Comparison of ENCODE assay signal across 11 cellular contexts in genomic region chr12:108833757-108834472, GRCh38. TPM values are rescaled to one million over a fixed set of nuclear protein-coding genes. Genes with fewer than 3 reads are reported as not detected.
DNase-seq lines count a peak whose midpoint lies in the region; ATAC-seq and TF ChIP-seq lines count a peak whose summit lies in the region.
"Had no signal": no experiment of that assay in that cellular context is flagged by ENCODE, and none has a peak within 500 bp of the region (broad histone marks: within the 10 kb centered on the region; RNA-seq: fewer than 3 reads in every experiment).

No MANE protein-coding gene starts in this region.

- H3K9ac ChIP-seq in mesenchymal stem cell (ENCODE audit: low read length): peak overlapping the region; percentile 87

- H2AFZ ChIP-seq in PC-9 (no peak overlapping the region), mesenchymal stem cell (ENCODE audit: low read depth, low read length) (no peak overlapping the region)

- H3K4me2 ChIP-seq in PC-9: peak overlapping the region; percentile 79
- H3K4me2 ChIP-seq in mesenchymal stem cell (ENCODE audit: low read length, poor library complexity, severe bottlenecking): no peak overlapping the region

- H3K9me2 ChIP-seq in PC-9 (ENCODE audit: insufficient read depth): no peaks in the 10 kb centered on the region

- H3F3A ChIP-seq in PC-9 (ENCODE audit: insufficient read depth, low read depth): peaks cover 50% of the 10 kb centered on the region

- peaks cover 67% of the 10 kb centered on the region for H3K79me2 ChIP-seq in PC-9 (ENCODE audit: low read depth)

- intact Hi-C loops in PC-9 (cut with micrococcal nuclease; ENCODE audit: unreplicated experiment) (loop anchor here (1.0 to 5.0 kb wide), 3 partner anchors 20 to 102 kb away; partner anchors contain the start of gene CORO1C), dorsolateral prefrontal cortex (cut with DNase I) (loop anchor here in 1 of 2 donors (1.0 kb wide), 1 partner anchor 24 kb away; no protein-coding TSS in a partner anchor)

- H2BK5ac ChIP-seq in mesenchymal stem cell (ENCODE audit: low read depth, low read length, poor library complexity, severe bottlenecking): peak overlapping the region; percentile 99

- peak overlapping the region in 1 of 2 experiments; percentile 81 for H3K14ac ChIP-seq in mesenchymal stem cell (ENCODE audit: low read length in 2 of 2)

- H3K27me3 ChIP-seq in PC-9 (ENCODE audit: insufficient read depth, low read depth) (no peaks in the 10 kb centered on the region), dorsolateral prefrontal cortex (no peaks in the 10 kb centered on the region), mesenchymal stem cell (ENCODE audit: control insufficient read depth in 1 of 2, insufficient read depth in 1 of 2, low read length in 2 of 2) (no peaks in the 10 kb centered on the region), thymus (ENCODE audit: control insufficient read depth, insufficient read depth) (no peaks in the 10 kb centered on the region)

- peak overlapping the region; percentile 50 for H2BK15ac ChIP-seq in mesenchymal stem cell (ENCODE audit: low read depth, poor library complexity, severe bottlenecking)

- CTCF ChIA-PET in PC-9 (lab: Charles Lee): no interaction called here

- H4K8ac ChIP-seq in mesenchymal stem cell (ENCODE audit: low read length): peak overlapping the region; percentile 86

- H3K4me1 ChIP-seq in PC-9 (replicated peaks; ENCODE audit: insufficient read depth) (peaks cover 49% of the 10 kb centered on the region), mesenchymal stem cell (ENCODE audit: control insufficient read depth, insufficient read depth, low read depth, low read length) (peaks cover 33% of the 10 kb centered on the region), thymus (ENCODE audit: control insufficient read depth, insufficient read depth, low read length) (peaks cover 6% of the 10 kb centered on the region)

- peak overlapping the region; percentile 97 to 98 for H3K18ac ChIP-seq in mesenchymal stem cell (ENCODE audit: low read depth in 1 of 2, low read length in 2 of 2)

- ATAC-seq in GM21526 (IDR thresholded peaks at IDR 0.05; ENCODE audit: low FRiP score, unreplicated experiment): no peak
- ATAC-seq: activated naive CD4-positive, alpha-beta T cell treated with anti-CD3 and anti-CD28 coated beads, Interleukin-2, amount 50 U/mL, for 72 hours had no signal

- no peaks in the 10 kb centered on the region for H4K20me1 ChIP-seq in PC-9 (ENCODE audit: insufficient read depth)

- H3K23ac ChIP-seq in mesenchymal stem cell (ENCODE audit: low read length in 2 of 2): no peak overlapping the region

- H3K4me3 ChIP-seq in PC-9 (peak overlapping the region; percentile 11; the same call in 1 of the 2 replicates), dorsolateral prefrontal cortex (peak overlapping the region in 1 of 59 donors; percentile 12), mesenchymal stem cell (ENCODE audit: insufficient read depth in 1 of 2, low read depth in 1 of 2, low read length in 2 of 2) (peak overlapping the region in 1 of 2 experiments; percentile 43), thymus (ENCODE audit: low read length) (no peak overlapping the region)

- 65% methylated on average over 11 of the region's 12 CpGs for WGBS in mesenchymal stem cell
- WGBS in thymus: 94% methylated on average over 12 of the region's 12 CpGs

- peak in 1 of 2 experiments; percentile 45 for DNase-seq in PC-9
- DNase-seq in dorsolateral prefrontal cortex: peak in 1 of 10 donors; percentile 54
- peak; percentile 76 for DNase-seq in mesenchymal stem cell
- DNase-seq in NCI-H526 treated with DMSO at 0.1 percent for 48 hours (lab: John Stamatoyannopoulos, UW): no peak
- no peak for DNase-seq in stimulated activated CD4-positive, alpha-beta T cell treated with anti-CD3 and anti-CD28 coated beads, Interleukin-15, amount 100 ng/mL, for 24 hours
- DNase-seq in NCI-H146 treated with DMSO at 0.1 percent for 48 hours (lab: John Stamatoyannopoulos, UW; ENCODE audit: unreplicated experiment): no peak
- DNase-seq: Kasumi-1 had no signal

- H3K36me3 ChIP-seq in PC-9 (ENCODE audit: low read depth) (peaks cover 32% of the 10 kb centered on the region), mesenchymal stem cell (ENCODE audit: control insufficient read depth in 1 of 2, insufficient read depth in 2 of 2, low read depth in 1 of 2, low read length in 2 of 2) (peaks cover 29 to 64% of the 10 kb centered on the region in 2 experiments), thymus (ENCODE audit: control insufficient read depth, insufficient read depth) (peaks cover 6% of the 10 kb centered on the region)

- H2AK5ac ChIP-seq in mesenchymal stem cell (ENCODE audit: low read length, severe bottlenecking): peak overlapping the region; percentile 100

- H3K9me3 ChIP-seq in PC-9 (ENCODE audit: insufficient read depth, low read depth) (no peaks in the 10 kb centered on the region), mesenchymal stem cell (ENCODE audit: control insufficient read depth, low read length) (no peaks in the 10 kb centered on the region), thymus (ENCODE audit: control insufficient read depth) (no peaks in the 10 kb centered on the region)

- H2BK12ac ChIP-seq in mesenchymal stem cell (ENCODE audit: low read length in 2 of 2): peak overlapping the region; percentile 94 to 96

- H3K27ac ChIP-seq in PC-9: peak overlapping the region; percentile 93
- peak overlapping the region in 47 of 59 donors; percentile 0 to 81 (median 49) for H3K27ac ChIP-seq in dorsolateral prefrontal cortex
- H3K27ac ChIP-seq in mesenchymal stem cell (ENCODE audit: low read length, poor library complexity, severe bottlenecking): peak overlapping the region; percentile 100
- H3K27ac ChIP-seq in thymus (ENCODE audit: low read depth): peak overlapping the region; percentile 46

- BruUV-seq in PC-9 (replicated peaks; lab: Mats Ljungman, UMichigan): TSS peak; percentile 53

- H4K91ac ChIP-seq in mesenchymal stem cell (ENCODE audit: low read length): peak overlapping the region; percentile 93

- no peak for TF ChIP-seq CTCF in PC-9 (conservative IDR thresholded peaks at IDR 0.05)
- no peak for TF ChIP-seq CTCF in dorsolateral prefrontal cortex (IDR thresholded peaks at IDR 0.05 in 54 of 56, conservative IDR thresholded peaks at IDR 0.05 in 2 of 56; ENCODE audit: low read depth in 1 of 56, partially characterized antibody in 56 of 56)

- H3K79me1 ChIP-seq in mesenchymal stem cell (replicated peaks; ENCODE audit: low read length, poor library complexity, severe bottlenecking): peaks cover 5% of the 10 kb centered on the region

- peak overlapping the region; percentile 85 for H2BK120ac ChIP-seq in mesenchymal stem cell (ENCODE audit: low read depth, low read length)

- POLR2A ChIA-PET in PC-9 (lab: Charles Lee; ENCODE audit: unreplicated experiment): interaction anchor here (0.6 to 1.0 kb wide), 3 partner anchors 23 to 321 kb away, joined by 7 to 11 read pairs (median 8); partner anchors contain the start of gene SSH1

- H3K4ac ChIP-seq in mesenchymal stem cell (ENCODE audit: low read depth in 1 of 2, low read length in 2 of 2): peak overlapping the region; percentile 62 to 92

RNA-seq across cellular contexts. Expression of gene SSH1, which starts 23.5 kb away (rescaled TPM):
- total RNA-seq in PC-9 (2021): 54.5 and 62.1 TPM in 2 replicates
- total RNA-seq in dorsolateral prefrontal cortex: 10 to 100 TPM; 28.6 to 59.1 (median 46.8) TPM
- 42.7 TPM for polyA plus RNA-seq in mesenchymal stem cell (2013, experiment 1 of 2)
- 38.8 TPM for polyA plus RNA-seq in mesenchymal stem cell (2013, experiment 2 of 2)
- 5.1 TPM for polyA plus RNA-seq in thymus

RNA-seq across cellular contexts. Expression of gene DAO, which starts 46.0 kb away (rescaled TPM):
- not detected in 2 replicates for total RNA-seq in PC-9 (2021)
- 1 to 10 TPM in 18 of 120 experiments, under 1 TPM in 33, not detected in 69; 0.23 to 6.0 (median 0.83) TPM for total RNA-seq in dorsolateral prefrontal cortex
- polyA plus RNA-seq in mesenchymal stem cell (2013, experiment 1 of 2): not detected
- polyA plus RNA-seq in mesenchymal stem cell (2013, experiment 2 of 2): not detected
- polyA plus RNA-seq in thymus: 0.07 TPM
- total RNA-seq: activated naive CD4-positive, alpha-beta T cell treated with anti-CD3 and anti-CD28 coated beads, Interleukin-2, amount 50 U/mL, for 72 hours; mononuclear cell had no signal

Comparison
In these comparisons a context has a peak if more than half of its experiments do, and no peak if none do; other contexts are left out.
1. H3K27ac ChIP-seq: peak in every context shown above with its lines; median percentile 100 in mesenchymal stem cell; 93 in PC-9; 49 in dorsolateral prefrontal cortex; 46 in thymus.